ENCODE assay signal across 1 cellular context in genomic region chr3:138329984-138330293, GRCh38.
TF ChIP-seq lines count a peak whose summit lies in the region.

No MANE protein-coding gene starts in this region.

TF ChIP-seq in WTC11, 78 proteins besides CTCF, POLR2A, EP300 and RAD21 (continued from another document):
- TF ChIP-seq E2F5 (CRISPR knock-in tag; IDR thresholded peaks at IDR 0.05) = 0 out of 2 replicates have a peak, but pooled peaks have one; percentile 9
